ENCODE assay signal across 1 cellular context in the genomic region with DNA sequence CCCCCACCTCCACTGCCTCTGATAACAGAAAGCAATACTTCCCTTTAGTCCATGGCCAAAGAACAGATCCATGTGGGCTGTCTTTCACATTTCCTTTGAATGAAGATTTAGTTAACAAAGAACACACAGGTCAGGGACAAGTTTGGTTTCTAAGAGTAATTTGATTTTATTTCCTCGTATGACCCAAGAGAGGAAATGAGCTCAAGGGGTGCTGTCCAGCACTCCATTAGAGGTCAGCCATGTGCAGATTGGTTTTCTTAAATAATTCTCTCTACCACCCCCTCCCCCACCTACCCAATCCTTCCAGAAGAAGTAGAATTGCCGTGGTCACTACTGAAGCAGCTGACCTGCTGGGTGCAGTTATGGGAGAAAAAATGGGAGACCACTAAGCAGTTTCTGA.
TF ChIP-seq lines count a peak whose summit lies in the region.

No MANE protein-coding gene starts in this region.

TF ChIP-seq in HCT116, 20 proteins besides CTCF, POLR2A, EP300 and RAD21 (continued from another document):
- TF ChIP-seq, protein P1, sequence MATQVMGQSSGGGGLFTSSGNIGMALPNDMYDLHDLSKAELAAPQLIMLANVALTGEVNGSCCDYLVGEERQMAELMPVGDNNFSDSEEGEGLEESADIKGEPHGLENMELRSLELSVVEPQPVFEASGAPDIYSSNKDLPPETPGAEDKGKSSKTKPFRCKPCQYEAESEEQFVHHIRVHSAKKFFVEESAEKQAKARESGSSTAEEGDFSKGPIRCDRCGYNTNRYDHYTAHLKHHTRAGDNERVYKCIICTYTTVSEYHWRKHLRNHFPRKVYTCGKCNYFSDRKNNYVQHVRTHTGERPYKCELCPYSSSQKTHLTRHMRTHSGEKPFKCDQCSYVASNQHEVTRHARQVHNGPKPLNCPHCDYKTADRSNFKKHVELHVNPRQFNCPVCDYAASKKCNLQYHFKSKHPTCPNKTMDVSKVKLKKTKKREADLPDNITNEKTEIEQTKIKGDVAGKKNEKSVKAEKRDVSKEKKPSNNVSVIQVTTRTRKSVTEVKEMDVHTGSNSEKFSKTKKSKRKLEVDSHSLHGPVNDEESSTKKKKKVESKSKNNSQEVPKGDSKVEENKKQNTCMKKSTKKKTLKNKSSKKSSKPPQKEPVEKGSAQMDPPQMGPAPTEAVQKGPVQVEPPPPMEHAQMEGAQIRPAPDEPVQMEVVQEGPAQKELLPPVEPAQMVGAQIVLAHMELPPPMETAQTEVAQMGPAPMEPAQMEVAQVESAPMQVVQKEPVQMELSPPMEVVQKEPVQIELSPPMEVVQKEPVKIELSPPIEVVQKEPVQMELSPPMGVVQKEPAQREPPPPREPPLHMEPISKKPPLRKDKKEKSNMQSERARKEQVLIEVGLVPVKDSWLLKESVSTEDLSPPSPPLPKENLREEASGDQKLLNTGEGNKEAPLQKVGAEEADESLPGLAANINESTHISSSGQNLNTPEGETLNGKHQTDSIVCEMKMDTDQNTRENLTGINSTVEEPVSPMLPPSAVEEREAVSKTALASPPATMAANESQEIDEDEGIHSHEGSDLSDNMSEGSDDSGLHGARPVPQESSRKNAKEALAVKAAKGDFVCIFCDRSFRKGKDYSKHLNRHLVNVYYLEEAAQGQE (IDR thresholded peaks at IDR 0.05; ENCODE audit: low read depth), result peak; percentile 45
